ENCODE assay signal across 13 cellular contexts in the genomic region with DNA sequence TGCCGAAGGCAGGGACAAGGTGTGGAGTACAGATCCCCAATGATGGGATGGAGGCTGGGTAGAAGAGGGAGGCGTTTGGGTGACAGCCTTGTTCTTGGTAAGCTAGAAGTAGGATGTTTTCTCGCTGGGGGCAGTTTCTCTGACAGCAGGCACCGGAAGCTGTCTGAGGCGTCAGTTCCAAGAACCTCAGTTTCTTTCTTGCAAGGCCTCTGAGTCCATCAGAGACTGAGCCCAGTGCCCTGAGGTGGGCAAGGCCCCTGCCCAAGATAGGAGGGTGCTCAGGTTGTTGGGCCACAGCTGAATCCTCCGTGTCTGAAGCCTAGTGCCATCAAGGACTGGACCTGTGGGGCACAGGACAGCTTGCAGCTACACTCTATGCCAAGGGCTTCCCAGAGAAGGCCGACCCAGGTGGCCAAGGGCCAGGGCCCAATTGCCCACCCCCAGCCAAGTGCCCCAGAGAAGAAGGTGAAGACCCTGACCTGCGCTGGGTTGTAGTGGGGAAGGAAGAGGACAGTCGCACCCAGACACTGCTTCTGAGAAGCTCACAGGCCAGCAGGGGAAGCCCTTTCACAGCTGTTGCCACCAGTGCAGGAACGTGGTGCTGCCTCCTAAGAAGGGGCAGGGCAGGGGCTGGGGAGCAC.
"Had no signal": no experiment of that assay in that cellular context is flagged by ENCODE, and none has a peak within 500 bp of the region (broad histone marks: within the 10 kb centered on the region; RNA-seq: fewer than 3 reads in every experiment).

No MANE protein-coding gene starts in this region.

- H3K9me3 ChIP-seq: adrenal gland, prostate gland, right lobe of liver had no signal

- DNase-seq: activated CD8-positive, alpha-beta T cell treated with anti-CD3 and anti-CD28 coated beads for 36 hours; adrenal gland; foreskin melanocyte; occipital lobe; right lobe of liver; SW 1271 had no signal

- H3K27me3 ChIP-seq: adrenal gland, right lobe of liver had no signal

- ATAC-seq: activated CD8-positive, alpha-beta T cell treated with anti-CD3 and anti-CD28 coated beads for 36 hours had no signal

- H3K36me3 ChIP-seq: prostate gland had no signal

- H3K9me3 Mint-ChIP-seq: activated CD8-positive, alpha-beta T cell treated with anti-CD3 and anti-CD28 coated beads for 36 hours; activated naive CD4-positive, alpha-beta T cell treated with anti-CD3 and anti-CD28 coated beads, Interleukin-2, amount 50 U/mL, for 24 hours; activated T-helper 1 cell treated with anti-CD3 and anti-CD28 coated beads, Interleukin-12 subunit alpha, Interleukin-12 subunit beta, Interleukin-2, Interleukin-4 antibody, amounts not matched to agents 30 ng/mL and 10 ng/mL and 1 ng/mL, durations not matched to agents 14 hours and 24 hours and 36 hours; natural killer cell treated with Interleukin-12 subunit alpha and Interleukin-12 subunit beta and Interleukin-15 and Interleukin-18, amount 100 ng/mL, for 72 hours; stimulated activated naive CD8-positive, alpha-beta T cell treated with anti-CD3 and anti-CD28 coated beads, Interleukin-15, Interleukin-2, amounts not matched to agents 100 ng/mL and 50 ng/mL, for 24 hours; type B pancreatic cell had no signal

- H3K4me3 ChIP-seq: adrenal gland, prostate gland, right lobe of liver had no signal

- H3K27me3 Mint-ChIP-seq: activated CD8-positive, alpha-beta T cell treated with anti-CD3 and anti-CD28 coated beads for 36 hours; activated naive CD4-positive, alpha-beta T cell treated with anti-CD3 and anti-CD28 coated beads, Interleukin-2, amount 50 U/mL, for 24 hours; natural killer cell treated with Interleukin-12 subunit alpha and Interleukin-12 subunit beta and Interleukin-15 and Interleukin-18, amount 100 ng/mL, for 72 hours; stimulated activated naive CD8-positive, alpha-beta T cell treated with anti-CD3 and anti-CD28 coated beads, Interleukin-15, Interleukin-2, amounts not matched to agents 100 ng/mL and 50 ng/mL, for 24 hours; type B pancreatic cell had no signal

- H3K4me3 Mint-ChIP-seq: activated CD8-positive, alpha-beta T cell treated with anti-CD3 and anti-CD28 coated beads for 36 hours; activated naive CD4-positive, alpha-beta T cell treated with anti-CD3 and anti-CD28 coated beads, Interleukin-2, amount 50 U/mL, for 24 hours; activated T-helper 1 cell treated with anti-CD3 and anti-CD28 coated beads, Interleukin-12 subunit alpha, Interleukin-12 subunit beta, Interleukin-2, Interleukin-4 antibody, amounts not matched to agents 30 ng/mL and 10 ng/mL and 1 ng/mL, durations not matched to agents 14 hours and 24 hours and 36 hours; natural killer cell treated with Interleukin-12 subunit alpha and Interleukin-12 subunit beta and Interleukin-15 and Interleukin-18, amount 100 ng/mL, for 72 hours; stimulated activated naive CD8-positive, alpha-beta T cell treated with anti-CD3 and anti-CD28 coated beads, Interleukin-15, Interleukin-2, amounts not matched to agents 100 ng/mL and 50 ng/mL, for 24 hours; type B pancreatic cell had no signal

- H3K4me1 Mint-ChIP-seq: activated naive CD4-positive, alpha-beta T cell treated with anti-CD3 and anti-CD28 coated beads, Interleukin-2, amount 50 U/mL, for 24 hours had no signal

- H3K4me1 ChIP-seq: prostate gland, right lobe of liver had no signal

- H3K27ac Mint-ChIP-seq: activated CD8-positive, alpha-beta T cell treated with anti-CD3 and anti-CD28 coated beads for 36 hours; activated naive CD4-positive, alpha-beta T cell treated with anti-CD3 and anti-CD28 coated beads, Interleukin-2, amount 50 U/mL, for 24 hours; activated T-helper 1 cell treated with anti-CD3 and anti-CD28 coated beads, Interleukin-12 subunit alpha, Interleukin-12 subunit beta, Interleukin-2, Interleukin-4 antibody, amounts not matched to agents 30 ng/mL and 10 ng/mL and 1 ng/mL, durations not matched to agents 14 hours and 24 hours and 36 hours; natural killer cell treated with Interleukin-12 subunit alpha and Interleukin-12 subunit beta and Interleukin-15 and Interleukin-18, amount 100 ng/mL, for 72 hours; stimulated activated naive CD8-positive, alpha-beta T cell treated with anti-CD3 and anti-CD28 coated beads, Interleukin-15, Interleukin-2, amounts not matched to agents 100 ng/mL and 50 ng/mL, for 24 hours; type B pancreatic cell had no signal

- H3K27ac ChIP-seq: adrenal gland, epithelial cell of prostate, prostate gland, right lobe of liver had no signal
